28 cellular contexts compared by ENCODE assay signal in the genomic region with DNA sequence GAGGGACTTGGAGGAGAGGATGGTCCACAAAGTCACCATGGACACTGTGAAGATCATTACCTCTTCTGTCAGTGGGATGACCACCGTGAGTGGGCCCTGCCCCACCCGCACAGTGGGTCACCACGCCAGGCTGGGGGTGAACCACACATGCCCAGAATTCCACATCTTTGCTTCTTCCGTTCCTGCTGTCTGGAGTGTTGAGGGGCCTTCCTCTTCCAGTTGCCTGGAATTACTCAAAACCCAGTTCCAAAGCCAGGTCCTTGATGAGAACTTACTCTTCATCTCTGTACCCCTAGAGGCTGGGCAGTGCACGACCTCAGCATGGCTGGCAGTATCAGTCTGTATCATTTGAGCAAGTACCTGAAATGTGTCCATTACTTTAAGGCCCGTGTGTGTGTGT. TPM values are rescaled to one million over a fixed set of nuclear protein-coding genes. Genes with fewer than 3 reads are reported as not detected.
"Had no signal": no experiment of that assay in that cellular context is flagged by ENCODE, and none has a peak within 500 bp of the region (broad histone marks: within the 10 kb centered on the region; RNA-seq: fewer than 3 reads in every experiment).

No MANE protein-coding gene starts in this region.

- H3K4me3 ChIP-seq: skin epidermis, tibial artery, upper lobe of right lung had no signal

- ATAC-seq: esophagus mucosa; left cardiac atrium; natural killer cell; sciatic nerve; stimulated activated effector memory CD8-positive, alpha-beta T cell treated with anti-CD3 and anti-CD28 coated beads, Interleukin-12 subunit alpha, Interleukin-12 subunit beta, amount 100 ng/mL, for 72 hours; upper lobe of right lung had no signal

- H3K27me3 ChIP-seq: brain microvascular endothelial cell, tibial artery, upper lobe of right lung had no signal

- H3K27ac ChIP-seq: brain microvascular endothelial cell, skin epidermis, tibial artery, upper lobe of right lung had no signal

- H3K9me3 ChIP-seq: tibial artery, upper lobe of right lung had no signal

- H3K36me3 Mint-ChIP-seq: memory B cell; natural killer cell; stimulated activated effector memory CD8-positive, alpha-beta T cell treated with anti-CD3 and anti-CD28 coated beads, Interleukin-12 subunit alpha, Interleukin-12 subunit beta, amount 100 ng/mL, for 72 hours had no signal

- H3K4me3 Mint-ChIP-seq: activated T-helper 1 cell treated with anti-CD3 and anti-CD28 coated beads, Interleukin-12 subunit alpha, Interleukin-12 subunit beta, Interleukin-2, Interleukin-4 antibody, amounts not matched to agents 30 ng/mL and 10 ng/mL and 1 ng/mL, durations not matched to agents 14 hours and 24 hours and 36 hours; memory B cell; natural killer cell; stimulated activated effector memory CD8-positive, alpha-beta T cell treated with anti-CD3 and anti-CD28 coated beads, Interleukin-12 subunit alpha, Interleukin-12 subunit beta, amount 100 ng/mL, for 72 hours; stimulated activated naive CD8-positive, alpha-beta T cell treated with anti-CD3 and anti-CD28 coated beads, Interleukin-15, Interleukin-2, amounts not matched to agents 100 ng/mL and 50 ng/mL, for 24 hours had no signal

- H3K36me3 ChIP-seq: brain microvascular endothelial cell, tibial artery, upper lobe of right lung had no signal

- H3K27ac Mint-ChIP-seq: activated T-helper 1 cell treated with anti-CD3 and anti-CD28 coated beads, Interleukin-12 subunit alpha, Interleukin-12 subunit beta, Interleukin-2, Interleukin-4 antibody, amounts not matched to agents 30 ng/mL and 10 ng/mL and 1 ng/mL, durations not matched to agents 14 hours and 24 hours and 36 hours; memory B cell; natural killer cell; stimulated activated effector memory CD8-positive, alpha-beta T cell treated with anti-CD3 and anti-CD28 coated beads, Interleukin-12 subunit alpha, Interleukin-12 subunit beta, amount 100 ng/mL, for 72 hours; stimulated activated naive CD8-positive, alpha-beta T cell treated with anti-CD3 and anti-CD28 coated beads, Interleukin-15, Interleukin-2, amounts not matched to agents 100 ng/mL and 50 ng/mL, for 24 hours had no signal

- H3K4me1 ChIP-seq: tibial artery, upper lobe of right lung had no signal

- DNase-seq: activated CD4-positive, alpha-beta T cell treated with anti-CD3 and anti-CD28 coated beads for 4 hours; activated CD4-positive, alpha-beta T cell treated with anti-CD3 and anti-CD28 coated beads, Interleukin-2, amount 50 U/mL, for 4 hours; activated naive CD4-positive, alpha-beta T cell treated with anti-CD3 and anti-CD28 coated beads, Interleukin-2, amount 50 U/mL, for 16 hours; activated T-cell treated with anti-CD3 and anti-CD28 coated beads for 4 hours; amniotic stem cell; brain microvascular endothelial cell; cortex of kidney; foreskin fibroblast; hippocampal formation; left cardiac atrium; natural killer cell; stimulated activated CD4-positive, alpha-beta T cell treated with anti-CD3 and anti-CD28 coated beads, Interleukin-12 subunit alpha, Interleukin-12 subunit beta, amount 100 ng/mL, for 4 hours; stimulated activated CD4-positive, alpha-beta T cell treated with anti-CD3 and anti-CD28 coated beads, Interleukin-4, amount 100 ng/mL, for 1 hour; substantia nigra; upper lobe of right lung had no signal

- H3K9me3 Mint-ChIP-seq: activated T-helper 1 cell treated with anti-CD3 and anti-CD28 coated beads, Interleukin-12 subunit alpha, Interleukin-12 subunit beta, Interleukin-2, Interleukin-4 antibody, amounts not matched to agents 30 ng/mL and 10 ng/mL and 1 ng/mL, durations not matched to agents 14 hours and 24 hours and 36 hours; memory B cell; natural killer cell; stimulated activated effector memory CD8-positive, alpha-beta T cell treated with anti-CD3 and anti-CD28 coated beads, Interleukin-12 subunit alpha, Interleukin-12 subunit beta, amount 100 ng/mL, for 72 hours had no signal

- H3K4me1 Mint-ChIP-seq: memory B cell, natural killer cell had no signal

RNA-seq across cellular contexts. Expression of gene MROH2A, which starts 22.1 kb away (rescaled TPM):
- total RNA-seq: activated T-helper 1 cell treated with anti-CD3 and anti-CD28 coated beads, Interleukin-12 subunit alpha, Interleukin-12 subunit beta, Interleukin-2, Interleukin-4 antibody, amounts not matched to agents 30 ng/mL and 10 ng/mL and 1 ng/mL, durations not matched to agents 14 hours and 24 hours and 36 hours; astrocyte; cardiac septum; cerebellum; left cardiac atrium; natural killer cell; omental fat pad; sciatic nerve; T-helper 1 cell treated with Interleukin-12 subunit alpha and Interleukin-12 subunit beta and Interleukin-4 antibody, amounts not matched to agents 30 ng/mL and 1 ng/mL, for 36 hours; upper lobe of right lung had no signal

RNA-seq across cellular contexts. Expression of gene UGT1A1, which starts 40.2 kb away (rescaled TPM):
- total RNA-seq: activated T-helper 1 cell treated with anti-CD3 and anti-CD28 coated beads, Interleukin-12 subunit alpha, Interleukin-12 subunit beta, Interleukin-2, Interleukin-4 antibody, amounts not matched to agents 30 ng/mL and 10 ng/mL and 1 ng/mL, durations not matched to agents 14 hours and 24 hours and 36 hours; astrocyte; cardiac septum; cerebellum; left cardiac atrium; natural killer cell; omental fat pad; sciatic nerve; T-helper 1 cell treated with Interleukin-12 subunit alpha and Interleukin-12 subunit beta and Interleukin-4 antibody, amounts not matched to agents 30 ng/mL and 1 ng/mL, for 36 hours; upper lobe of right lung had no signal

RNA-seq across cellular contexts. Expression of gene HJURP, which starts 54.1 kb away (rescaled TPM):
- total RNA-seq: cardiac septum had no signal
